25 cellular contexts compared by ENCODE assay signal in the genomic region with DNA sequence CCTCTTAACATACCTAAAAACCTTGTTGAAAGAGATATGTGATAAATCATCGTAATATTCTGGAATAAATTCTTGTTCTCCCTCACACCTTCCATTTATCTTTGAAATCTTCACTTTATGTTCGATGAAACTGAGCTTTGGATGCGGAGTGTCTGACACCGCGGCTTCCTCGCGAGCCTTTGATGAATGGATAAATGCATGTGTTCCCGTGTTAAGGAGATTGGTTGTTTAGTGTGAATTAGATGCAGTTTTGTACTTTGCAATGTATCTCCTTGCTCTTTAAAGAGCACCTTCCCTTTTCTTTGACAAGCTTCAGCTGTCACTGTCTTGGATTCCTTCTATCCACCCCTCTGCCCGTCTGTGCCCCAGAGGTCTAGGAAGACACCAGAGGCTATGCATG.
DNase-seq lines count a peak whose midpoint lies in the region; ATAC-seq, FAIRE-seq and TF ChIP-seq lines count a peak whose summit lies in the region.
"Had no signal": no experiment of that assay in that cellular context is flagged by ENCODE, and none has a peak within 500 bp of the region (broad histone marks: within the 10 kb centered on the region; RNA-seq: fewer than 3 reads in every experiment).

No MANE protein-coding gene starts in this region.

- TF ChIP-seq CTCF in right atrium auricular region (IDR thresholded peaks at IDR 0.05) (no peak), VCaP (conservative IDR thresholded peaks at IDR 0.05) (no peak), thyroid gland (IDR thresholded peaks at IDR 0.05) (no peak)

- H3K27me3 ChIP-seq in right atrium auricular region = no peaks in the 10 kb centered on the region
- H3K27me3 ChIP-seq in thyroid gland = no peaks in the 10 kb centered on the region
- H3K27me3 ChIP-seq: BE2C; BLaER1 treated with 17β-estradiol and CSF1 and Interleukin-3, amounts not matched to agents 10 nM and 100 nM had no signal

- H3K36me3 ChIP-seq in right atrium auricular region = peaks cover 30% of the 10 kb centered on the region
- peaks cover 17 to 29% of the 10 kb centered on the region in 2 donors for H3K36me3 ChIP-seq in thyroid gland
- H3K36me3 ChIP-seq: BE2C; BLaER1 treated with 17β-estradiol and CSF1 and Interleukin-3, amounts not matched to agents 10 nM and 100 nM had no signal

- H3K27ac ChIP-seq in right atrium auricular region (no peak overlapping the region), VCaP (peak overlapping the region; percentile 71), thyroid gland (no peak overlapping the region)
- H3K27ac ChIP-seq: A549; BLaER1 treated with 17β-estradiol and CSF1 and Interleukin-3, amounts not matched to agents 10 nM and 100 nM had no signal

- intact Hi-C loops in left cardiac atrium (cut with DNase I) = no loop called here
- intact Hi-C loops in posterior vena cava (cut with DNase I) = no loop called here
- intact Hi-C loops in thyroid gland (cut with DNase I) = no loop called here

- TF ChIP-seq POLR2A in thyroid gland (IDR thresholded peaks at IDR 0.05) (no peak), H54 (IDR thresholded peaks at IDR 0.05; ENCODE audit: low read depth, low read length) (no peak)

- WGBS in thyroid gland, 2 donors = 96 to 97% methylated on average over 9 of the region's 9 CpGs

- DNase-seq in right atrium auricular region (ENCODE audit: low spot score) = peak; percentile 16
- DNase-seq in left cardiac atrium = no peak
- peak; percentile 58 for DNase-seq in posterior vena cava (ENCODE audit: low spot score)
- DNase-seq in thyroid gland = no peak
- DNase-seq in NOMO-1 treated with DMSO at 0.1 percent for 48 hours (lab: John Stamatoyannopoulos, UW; ENCODE audit: unreplicated experiment) = no peak
- DNase-seq in H54 (ENCODE audit: insufficient read length, low spot score) = no peak
- DNase-seq: 8988T; ACHN; AML-193; BE2C; CD4-positive, alpha-beta T cell; CD8-positive, alpha-beta memory T cell; DMS 273 treated with DMSO at 0.1 percent for 48 hours; DMS79; EL; GDM1; HFFc6 had no signal

- H3K9me3 ChIP-seq in right atrium auricular region (no peaks in the 10 kb centered on the region), thyroid gland (no peaks in the 10 kb centered on the region)
- H3K9me3 ChIP-seq: A549; BE2C; BLaER1 treated with 17β-estradiol and CSF1 and Interleukin-3, amounts not matched to agents 10 nM and 100 nM; HAP-1 had no signal

- FAIRE-seq in H54 (lab: Jason Lieb, UNC) = no peak
- FAIRE-seq: A549, D721Med, GM12878, GM19239 had no signal

- H3K4me3 ChIP-seq in right atrium auricular region (no peak overlapping the region), thyroid gland (replicated peaks in 1 of 3) (no peak overlapping the region)
- H3K4me3 ChIP-seq: A549; BLaER1 treated with 17β-estradiol and CSF1 and Interleukin-3, amounts not matched to agents 10 nM and 100 nM; GM12878; GM23338; HAP-1 had no signal

- ATAC-seq in left cardiac atrium = no peak
- ATAC-seq: A549, GM12878, GM23338 had no signal

- H3K4me1 ChIP-seq in right atrium auricular region (no peaks in the 10 kb centered on the region), thyroid gland (no peaks in the 10 kb centered on the region)
- H3K4me1 ChIP-seq: A549; BE2C; BLaER1 treated with 17β-estradiol and CSF1 and Interleukin-3, amounts not matched to agents 10 nM and 100 nM; HAP-1 had no signal

Comparison
In these comparisons a context has a peak if more than half of its experiments do, and no peak if none do; other contexts are left out.
1. DNase-seq: peak in right atrium auricular region (single experiment) and posterior vena cava (single experiment); none in left cardiac atrium (single experiment), thyroid gland (0 of 2), NOMO-1 treated with DMSO at 0.1 percent for 48 hours (single experiment) and H54 (single experiment).